8 cellular contexts compared by ENCODE assay signal in the genomic region with DNA sequence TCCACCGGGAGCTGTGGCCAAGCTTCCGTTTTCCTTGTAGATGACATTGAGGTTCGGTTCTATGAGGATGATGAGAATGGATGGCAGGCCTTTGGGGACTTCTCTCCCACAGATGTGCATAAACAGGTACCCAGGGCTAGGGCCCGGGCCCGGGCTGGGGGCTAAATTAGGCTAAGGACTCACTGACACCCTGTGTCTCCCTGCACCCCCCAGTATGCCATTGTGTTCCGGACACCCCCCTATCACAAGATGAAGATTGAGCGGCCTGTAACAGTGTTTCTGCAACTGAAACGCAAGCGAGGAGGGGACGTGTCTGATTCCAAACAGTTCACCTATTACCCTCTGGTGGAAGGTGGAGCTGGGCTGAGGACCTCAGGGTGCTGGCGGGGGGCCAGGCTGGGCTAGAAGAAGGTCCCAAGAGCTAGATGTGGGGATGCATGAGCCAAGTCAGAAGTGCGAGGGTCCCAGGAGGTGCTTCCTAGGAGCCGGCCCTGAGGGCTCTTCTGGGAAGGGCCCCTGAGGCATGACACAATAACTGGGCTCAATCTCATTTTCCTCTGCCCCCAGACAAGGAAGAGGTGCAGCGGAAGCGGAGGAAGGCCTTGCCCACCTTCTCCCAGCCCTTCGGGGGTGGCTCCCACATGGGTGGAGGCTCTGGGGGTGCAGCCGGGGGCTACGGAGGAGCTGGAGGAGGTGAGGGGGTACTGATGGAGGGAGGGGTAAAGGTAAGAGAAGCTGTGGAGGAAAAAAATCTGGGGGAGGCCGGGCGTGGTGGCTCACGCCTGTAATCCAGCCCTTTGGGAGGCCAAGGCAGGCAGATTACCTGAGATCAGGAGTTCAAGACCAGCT. TPM values are rescaled to one million over a fixed set of nuclear protein-coding genes. Genes with fewer than 3 reads are reported as not detected.
DNase-seq lines count a peak whose midpoint lies in the region; ATAC-seq and TF ChIP-seq lines count a peak whose summit lies in the region.

No MANE protein-coding gene starts in this region.

- no peak overlapping the region for H2AFZ ChIP-seq in mammary epithelial cell (ENCODE audit: low read depth, low read length)

- intact Hi-C loops in MCF 10A (cut with micrococcal nuclease), result loop anchor here (1.0 kb wide), 1 partner anchor 229 kb away; no protein-coding TSS in a partner anchor
- intact Hi-C loops in mammary epithelial cell (cut with micrococcal nuclease), result loop anchor here (1.0 kb wide), 2 partner anchors 169 to 229 kb away; no protein-coding TSS in a partner anchor
- intact Hi-C loops in activated T-helper 2 cell treated with anti-CD3 and anti-CD28 coated beads, Interferon-gamma antibody, Interleukin-2, Interleukin-4, amounts not matched to agents 10 μg/mL and 5 μg/mL and 100 μg/mL, durations not matched to agents 14 hours and 24 hours and 36 hours (cut with micrococcal nuclease), result loop anchor here (1.0 to 10.0 kb wide), 6 partner anchors 11 to 564 kb away; a partner anchor contains a TSS
- intact Hi-C loops in uterus (cut with DNase I; ENCODE audit: low total_unique reads), result no loop called here

- H3K9ac ChIP-seq in mammary epithelial cell (ENCODE audit: insufficient read depth, low read length) (no peak overlapping the region), muscle layer of colon (ENCODE audit: low read length) (peak overlapping the region; percentile 41)

- BruUV-seq in MCF 10A (replicated peaks; lab: Mats Ljungman, UMichigan) (no TSS peak), mammary epithelial cell (replicated peaks; lab: Mats Ljungman, UMichigan) (no TSS peak)

- peak overlapping the region; percentile 54 for H3K4me3 Mint-ChIP-seq in MCF 10A (ENCODE audit: unreplicated experiment)
- peak overlapping the region; percentile 91 for H3K4me3 Mint-ChIP-seq in activated T-helper 2 cell treated with anti-CD3 and anti-CD28 coated beads, Interferon-gamma antibody, Interleukin-2, Interleukin-4, amounts not matched to agents 10 μg/mL and 5 μg/mL and 100 μg/mL, durations not matched to agents 14 hours and 24 hours and 36 hours (ENCODE audit: low read depth)

- H3K9me3 ChIP-seq in mammary epithelial cell (replicated peaks; ENCODE audit: insufficient read depth, low read length) (no peaks in the 10 kb centered on the region), muscle layer of colon (ENCODE audit: low read length) (no peaks in the 10 kb centered on the region), uterus (no peaks in the 10 kb centered on the region)

- no peak overlapping the region for H3K27ac ChIP-seq in mammary epithelial cell (ENCODE audit: insufficient read depth, low read depth, low read length)
- H3K27ac ChIP-seq in muscle layer of colon (ENCODE audit: low read depth, low read length), result peak overlapping the region; percentile 61
- H3K27ac ChIP-seq in uterus, result peak overlapping the region; percentile 88 to 97

- peaks cover 3% of the 10 kb centered on the region for H3K36me3 ChIP-seq in mammary epithelial cell (ENCODE audit: insufficient read depth, low read length)
- peaks cover 52% of the 10 kb centered on the region for H3K36me3 ChIP-seq in muscle layer of colon (ENCODE audit: insufficient read depth, low read length)
- no peaks in the 10 kb centered on the region for H3K36me3 ChIP-seq in uterus

- dilution Hi-C loops in mammary epithelial cell (cut with HindIII; ENCODE audit: low sequenced_read_pairs), result no loop called here

- peaks cover 23% of the 10 kb centered on the region for H3K4me1 Mint-ChIP-seq in MCF 10A (ENCODE audit: insufficient read depth, unreplicated experiment)
- peaks cover 25% of the 10 kb centered on the region for H3K4me1 Mint-ChIP-seq in activated T-helper 2 cell treated with anti-CD3 and anti-CD28 coated beads, Interferon-gamma antibody, Interleukin-2, Interleukin-4, amounts not matched to agents 10 μg/mL and 5 μg/mL and 100 μg/mL, durations not matched to agents 14 hours and 24 hours and 36 hours (ENCODE audit: low read depth)

- no peaks in the 10 kb centered on the region for H3K9me3 Mint-ChIP-seq in MCF 10A (ENCODE audit: unreplicated experiment)
- H3K9me3 Mint-ChIP-seq in activated T-helper 2 cell treated with anti-CD3 and anti-CD28 coated beads, Interferon-gamma antibody, Interleukin-2, Interleukin-4, amounts not matched to agents 10 μg/mL and 5 μg/mL and 100 μg/mL, durations not matched to agents 14 hours and 24 hours and 36 hours, result no peaks in the 10 kb centered on the region

- in situ Hi-C loops in mammary epithelial cell (cut with MboI; ENCODE audit: low sequenced_read_pairs in 2 of 2), result no loop called here

- H3K27me3 ChIP-seq in mammary epithelial cell (ENCODE audit: insufficient read depth, low read length), result no peaks in the 10 kb centered on the region
- no peaks in the 10 kb centered on the region for H3K27me3 ChIP-seq in muscle layer of colon (ENCODE audit: control insufficient read depth in 1 of 2, insufficient read depth in 2 of 2, low read length in 2 of 2)
- no peaks in the 10 kb centered on the region for H3K27me3 ChIP-seq in uterus

- H3K4me1 ChIP-seq in mammary epithelial cell (ENCODE audit: insufficient read depth, low read length) (peaks cover 39% of the 10 kb centered on the region), muscle layer of colon (ENCODE audit: insufficient read depth, low read length) (peaks cover 49% of the 10 kb centered on the region), uterus (peaks cover 0 to 18% of the 10 kb centered on the region in 2 donors)

- TF ChIP-seq POLR2A in uterus (IDR thresholded peaks at IDR 0.05), result no peak

- no peaks in the 10 kb centered on the region for H3K27me3 Mint-ChIP-seq in MCF 10A (ENCODE audit: insufficient read depth, unreplicated experiment)
- no peaks in the 10 kb centered on the region for H3K27me3 Mint-ChIP-seq in activated T-helper 2 cell treated with anti-CD3 and anti-CD28 coated beads, Interferon-gamma antibody, Interleukin-2, Interleukin-4, amounts not matched to agents 10 μg/mL and 5 μg/mL and 100 μg/mL, durations not matched to agents 14 hours and 24 hours and 36 hours (ENCODE audit: low read depth)

- POLR2A ChIA-PET in MCF 10A (lab: Yijun Ruan, JAX), result interaction anchor here (0.7 to 8.4 kb wide), 11 partner anchors 14 to 580 kb away, joined by 3 to 90 read pairs (median 5); a partner anchor contains a TSS

- CTCF ChIA-PET in MCF 10A (lab: Yijun Ruan, JAX) (interaction anchor here (0.7 to 10.5 kb wide), 18 partner anchors 10 to 266 kb away, joined by 3 to 137 read pairs (median 6); a partner anchor contains a TSS), mammary epithelial cell (lab: Charles Lee; ENCODE audit: low non-redundant PET) (interaction anchor here (0.7 kb wide), 1 partner anchor 229 kb away, joined by 4 read pairs; no protein-coding TSS in a partner anchor)

- no peak overlapping the region for H3K4me3 ChIP-seq in mammary epithelial cell (replicated peaks in 1 of 3; ENCODE audit: insufficient read depth in 1 of 3, low read depth in 2 of 3, low read length in 3 of 3)
- H3K4me3 ChIP-seq in muscle layer of colon (ENCODE audit: low read depth in 1 of 2, low read length in 2 of 2), result peak overlapping the region in 1 of 2 donors; percentile 28
- H3K4me3 ChIP-seq in uterus, result no peak overlapping the region

- DNase-seq in MCF 10A (ENCODE audit: unreplicated experiment) (no peak), mammary epithelial cell (no peak), uterus (no peak)
- DNase-seq in activated T-helper 2 cell treated with anti-CD3 and anti-CD28 coated beads, Interferon-gamma antibody, Interleukin-2, Interleukin-4, amounts not matched to agents 10 μg/mL and 5 μg/mL and 100 μg/mL, durations not matched to agents 14 hours and 24 hours and 36 hours (ENCODE audit: low spot score), result no peak

- H3K4me2 ChIP-seq in mammary epithelial cell (ENCODE audit: insufficient read depth, low read depth, low read length), result no peak overlapping the region

- peaks cover 14% of the 10 kb centered on the region for H3K79me2 ChIP-seq in mammary epithelial cell (ENCODE audit: insufficient read depth, low read length)

- no peak overlapping the region for H3K27ac Mint-ChIP-seq in MCF 10A (ENCODE audit: low read depth, unreplicated experiment)
- H3K27ac Mint-ChIP-seq in activated T-helper 2 cell treated with anti-CD3 and anti-CD28 coated beads, Interferon-gamma antibody, Interleukin-2, Interleukin-4, amounts not matched to agents 10 μg/mL and 5 μg/mL and 100 μg/mL, durations not matched to agents 14 hours and 24 hours and 36 hours, result peak overlapping the region; percentile 69

- WGBS in mammary epithelial cell (ENCODE audit: low coverage, missing lambda C conversion rate), result over 99% methylated on average over 12 of the region's 21 CpGs

- H4K20me1 ChIP-seq in mammary epithelial cell (ENCODE audit: insufficient read depth, low read length), result no peaks in the 10 kb centered on the region

- peaks cover 53% of the 10 kb centered on the region for H3K36me3 Mint-ChIP-seq in MCF 10A (ENCODE audit: insufficient read depth, unreplicated experiment)
- peaks cover 77% of the 10 kb centered on the region for H3K36me3 Mint-ChIP-seq in activated T-helper 2 cell treated with anti-CD3 and anti-CD28 coated beads, Interferon-gamma antibody, Interleukin-2, Interleukin-4, amounts not matched to agents 10 μg/mL and 5 μg/mL and 100 μg/mL, durations not matched to agents 14 hours and 24 hours and 36 hours (ENCODE audit: low read depth)

- ATAC-seq in HG02870 (IDR thresholded peaks at IDR 0.05; ENCODE audit: unreplicated experiment), result no peak
- ATAC-seq in HG03457 (IDR thresholded peaks at IDR 0.05; ENCODE audit: unreplicated experiment), result no peak
- no peak for ATAC-seq in HG03139 (IDR thresholded peaks at IDR 0.05; ENCODE audit: unreplicated experiment)

- TF ChIP-seq CTCF in MCF 10A (IDR thresholded peaks at IDR 0.05; ENCODE audit: unreplicated experiment) (no peak), mammary epithelial cell (conservative IDR thresholded peaks at IDR 0.05 in 1 of 2, IDR thresholded peaks at IDR 0.05 in 1 of 2; ENCODE audit: extremely low read depth in 1 of 2, insufficient read depth in 1 of 2, low read depth in 1 of 2, low read length in 2 of 2) (no peak), uterus (IDR thresholded peaks at IDR 0.05) (no peak)

RNA-seq across cellular contexts. Expression of a gene that starts 2.9 kb away (rescaled TPM):
- total RNA-seq in MCF 10A (2022), result 60.9 and 76.2 TPM in 2 replicates
- 10 to 100 TPM; 12.3 to 73.5 TPM for total RNA-seq in mammary epithelial cell
- polyA plus RNA-seq in mammary epithelial cell, result 16.8 TPM
- 10.5 TPM for polyA minus RNA-seq in mammary epithelial cell
- total RNA-seq in activated T-helper 2 cell treated with anti-CD3 and anti-CD28 coated beads, Interferon-gamma antibody, Interleukin-2, Interleukin-4, amounts not matched to agents 10 μg/mL and 5 μg/mL and 100 μg/mL, durations not matched to agents 14 hours and 24 hours and 36 hours, result 310 and 323 TPM in 2 replicates
- 10 to 100 TPM in 2 of 4 donors, 1 to 10 TPM in 2; 6.4 to 61.7 (median 10.7) TPM for total RNA-seq in uterus

RNA-seq across cellular contexts. Expression of a gene that starts 20.2 kb away (rescaled TPM):
- total RNA-seq in MCF 10A (2022), result 0.66 and 0.75 TPM in 2 replicates
- under 1 TPM; 0.50 to 0.82 TPM for total RNA-seq in mammary epithelial cell
- polyA plus RNA-seq in mammary epithelial cell, result 0.16 TPM
- not detected for polyA minus RNA-seq in mammary epithelial cell
- total RNA-seq in activated T-helper 2 cell treated with anti-CD3 and anti-CD28 coated beads, Interferon-gamma antibody, Interleukin-2, Interleukin-4, amounts not matched to agents 10 μg/mL and 5 μg/mL and 100 μg/mL, durations not matched to agents 14 hours and 24 hours and 36 hours, result 10.6 and 13.4 TPM in 2 replicates
- total RNA-seq in uterus, result 100 to 1,000 TPM in 1 of 4 donors, 10 to 100 TPM in 2, not detected in 1; 31.3 to 114 (median 37.3) TPM

RNA-seq across cellular contexts. Expression of a gene that starts 22.2 kb away (rescaled TPM):
- 11.1 and 11.3 TPM in 2 replicates for total RNA-seq in MCF 10A (2022)
- 1 to 10 TPM; 5.0 to 7.0 TPM for total RNA-seq in mammary epithelial cell
- 6.5 TPM for polyA plus RNA-seq in mammary epithelial cell
- polyA minus RNA-seq in mammary epithelial cell, result 0.41 TPM
- total RNA-seq in activated T-helper 2 cell treated with anti-CD3 and anti-CD28 coated beads, Interferon-gamma antibody, Interleukin-2, Interleukin-4, amounts not matched to agents 10 μg/mL and 5 μg/mL and 100 μg/mL, durations not matched to agents 14 hours and 24 hours and 36 hours, result 14.8 and 15.1 TPM in 2 replicates
- total RNA-seq in uterus, result 10 to 100 TPM in 3 of 4 donors, 1 to 10 TPM in 1; 6.8 to 40.0 (median 16.7) TPM

RNA-seq across cellular contexts. Expression of a gene that starts 34.0 kb away (rescaled TPM):
- total RNA-seq in MCF 10A (2022) (55.0 and 64.5 TPM in 2 replicates), mammary epithelial cell (10 to 100 TPM; 32.0 to 49.5 TPM), uterus (10 to 100 TPM; 26.2 to 51.6 (median 35.6) TPM)
- 68.1 TPM for polyA plus RNA-seq in mammary epithelial cell
- 14.6 TPM for polyA minus RNA-seq in mammary epithelial cell
- total RNA-seq in activated T-helper 2 cell treated with anti-CD3 and anti-CD28 coated beads, Interferon-gamma antibody, Interleukin-2, Interleukin-4, amounts not matched to agents 10 μg/mL and 5 μg/mL and 100 μg/mL, durations not matched to agents 14 hours and 24 hours and 36 hours, result 60.7 and 67.5 TPM in 2 replicates

RNA-seq across cellular contexts. Expression of a gene that starts 52.9 kb away (rescaled TPM):
- 0.49 and 0.63 TPM in 2 replicates for total RNA-seq in MCF 10A (2022)
- 1 to 10 TPM; 1.5 to 2.0 TPM for total RNA-seq in mammary epithelial cell
- 1.2 TPM for polyA plus RNA-seq in mammary epithelial cell
- polyA minus RNA-seq in mammary epithelial cell, result not detected
- total RNA-seq in activated T-helper 2 cell treated with anti-CD3 and anti-CD28 coated beads, Interferon-gamma antibody, Interleukin-2, Interleukin-4, amounts not matched to agents 10 μg/mL and 5 μg/mL and 100 μg/mL, durations not matched to agents 14 hours and 24 hours and 36 hours, result 0.32 TPM in 1 of 2 replicates, not detected in the other
- under 1 TPM in 1 of 4 donors, not detected in 3; 0.21 TPM for total RNA-seq in uterus
